In genomic region chr2:241443486-241444223, GRCh38 we compare ENCODE assay signal across 8 cellular contexts.
DNase-seq lines count a peak whose midpoint lies in the region; ATAC-seq and TF ChIP-seq lines count a peak whose summit lies in the region.

No MANE protein-coding gene starts in this region.

- H3K27ac ChIP-seq in SK-N-MC = no peak overlapping the region
- no peak overlapping the region for H3K27ac ChIP-seq in tibial artery
- no peak overlapping the region for H3K27ac ChIP-seq in mesendoderm (ENCODE audit: low read depth, low read length)

- no CpG with 5 or more reads among the region's 6 CpGs for WGBS in mesendoderm (ENCODE audit: extremely low coverage, insufficient coverage, low lambda C conversion rate)

- TF ChIP-seq CTCF in tibial artery (IDR thresholded peaks at IDR 0.05) = no peak

- no peaks in the 10 kb centered on the region for H3K79me1 ChIP-seq in mesendoderm (ENCODE audit: low read length)

- H4K8ac ChIP-seq in mesendoderm (ENCODE audit: low read depth, low read length) = no peak overlapping the region

- H2BK15ac ChIP-seq in mesendoderm (replicated peaks; ENCODE audit: low read depth) = no peak overlapping the region

- no peak overlapping the region for H2BK5ac ChIP-seq in mesendoderm (ENCODE audit: low read length)

- H2AK5ac ChIP-seq in mesendoderm (ENCODE audit: low read length) = no peak overlapping the region

- H3K4me2 ChIP-seq in mesendoderm (ENCODE audit: low read length) = no peak overlapping the region

- no peak overlapping the region for H3K23ac ChIP-seq in mesendoderm (ENCODE audit: low read length)

- H3K9ac ChIP-seq in SK-N-MC (ENCODE audit: insufficient read length) (no peak overlapping the region), mesendoderm (ENCODE audit: low read length) (no peak overlapping the region)

- intact Hi-C loops in tibial artery (cut with DNase I; ENCODE audit: low total_unique reads) = no loop called here

- no peaks in the 10 kb centered on the region for H3K9me3 ChIP-seq in SK-N-MC (ENCODE audit: low read depth, low read length)
- H3K9me3 ChIP-seq in tibial artery = no peaks in the 10 kb centered on the region

- H3K27me3 ChIP-seq in tibial artery (no peaks in the 10 kb centered on the region), mesendoderm (ENCODE audit: insufficient read depth, low read length, poor library complexity) (no peaks in the 10 kb centered on the region)

- H3K56ac ChIP-seq in mesendoderm (ENCODE audit: low read length) = no peak overlapping the region

- H3K18ac ChIP-seq in mesendoderm (ENCODE audit: low read length) = no peak overlapping the region

- H4K5ac ChIP-seq in mesendoderm (ENCODE audit: low read length) = no peak overlapping the region

- no peaks in the 10 kb centered on the region for H3K79me2 ChIP-seq in mesendoderm (ENCODE audit: control insufficient read depth, insufficient read depth, low read length)

- H3K36me3 ChIP-seq in SK-N-MC (ENCODE audit: insufficient read depth, low read length) (peaks cover 9% of the 10 kb centered on the region; the same call in 1 of the 2 replicates), tibial artery (peaks cover 27 to 82% (median 80%) of the 10 kb centered on the region in 3 donors), mesendoderm (ENCODE audit: control insufficient read depth, insufficient read depth, low read length) (no peaks in the 10 kb centered on the region)

- H3K4me3 ChIP-seq in SK-N-MC (no peak overlapping the region), tibial artery (no peak overlapping the region), mesendoderm (ENCODE audit: low read length) (no peak overlapping the region)

- H2BK120ac ChIP-seq in mesendoderm (ENCODE audit: low read depth, low read length) = no peak overlapping the region

- H3K4me1 ChIP-seq in tibial artery (no peaks in the 10 kb centered on the region), mesendoderm (ENCODE audit: control insufficient read depth, low read depth, low read length) (no peaks in the 10 kb centered on the region)

- DNase-seq in CMK (ENCODE audit: low read depth) = peak; percentile 22
- DNase-seq in SK-N-MC (ENCODE audit: low read depth, low spot score) = peak; percentile 40
- peak; percentile 78 for DNase-seq in activated gamma-delta T cell treated with anti-CD3 and anti-CD28 coated beads, Interleukin-2, amount 50 U/mL, for 16 hours (ENCODE audit: low read depth)
- peak; percentile 63 for DNase-seq in non-pigmented ciliary epithelial cell (ENCODE audit: low read depth)
- no peak for DNase-seq in tibial artery
- DNase-seq in mesendoderm = no peak

- H3K4ac ChIP-seq in mesendoderm (ENCODE audit: low read depth, low read length) = no peak overlapping the region

- ATAC-seq in HG02759 (IDR thresholded peaks at IDR 0.05; ENCODE audit: unreplicated experiment) (peak; percentile 39), HG03432 (IDR thresholded peaks at IDR 0.05; ENCODE audit: unreplicated experiment) (no peak)

Comparison
In these comparisons a context has a peak if more than half of its experiments do, and no peak if none do; other contexts are left out.
1. DNase-seq: peak in CMK (single experiment), SK-N-MC (single experiment), activated gamma-delta T cell treated with anti-CD3 and anti-CD28 coated beads, Interleukin-2, amount 50 U/mL, for 16 hours (single experiment) and non-pigmented ciliary epithelial cell (single experiment); none in tibial artery (0 of 2) and mesendoderm (single experiment).